Comparison of ENCODE assay signal across 1 cellular context in the genomic region with DNA sequence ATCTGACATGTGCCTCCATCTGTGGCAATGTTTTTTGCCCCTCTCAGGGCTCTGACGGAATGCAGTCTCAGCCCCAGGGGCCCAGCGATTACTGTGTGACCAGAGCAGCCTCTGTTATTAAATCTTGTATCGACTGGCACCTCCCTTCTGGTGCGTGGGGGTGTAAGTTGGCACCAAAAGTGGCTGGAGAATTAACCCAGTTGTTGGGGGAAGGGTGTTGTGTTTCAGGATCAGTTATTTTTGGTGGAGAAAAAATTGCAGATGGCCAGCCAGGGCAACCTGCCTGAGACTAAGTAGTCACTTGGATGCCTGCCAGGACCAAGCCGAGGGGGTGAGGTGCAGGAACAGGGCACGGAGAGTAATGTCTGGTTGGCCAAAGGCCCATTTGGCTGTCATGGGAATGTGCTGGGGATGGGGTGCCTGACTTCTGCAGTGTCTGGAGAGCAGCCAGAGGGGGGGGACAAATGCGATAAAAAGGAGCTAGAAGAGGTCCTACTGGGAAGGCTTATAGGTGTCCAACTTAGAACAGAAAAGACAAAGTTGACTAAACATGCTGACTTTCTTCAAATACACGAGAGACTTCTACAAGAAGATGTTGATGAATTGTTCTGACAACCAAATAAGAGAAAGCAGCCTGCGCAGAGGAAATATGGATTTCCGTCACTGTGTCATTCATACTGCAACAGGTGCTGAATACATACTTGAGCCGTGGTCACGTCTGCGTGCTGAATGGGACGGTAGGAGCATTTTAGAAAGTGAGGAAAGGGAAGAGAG.
A peak's percentile ranks its signal among the peaks of the same experiment; 100 is the strongest.
TF ChIP-seq lines count a peak whose summit lies in the region.

No MANE protein-coding gene starts in this region.

TF ChIP-seq in HEK293, 187 proteins besides CTCF, POLR2A, EP300 and RAD21 (continued from another document and continues in another):
- TF ChIP-seq, protein P1, sequence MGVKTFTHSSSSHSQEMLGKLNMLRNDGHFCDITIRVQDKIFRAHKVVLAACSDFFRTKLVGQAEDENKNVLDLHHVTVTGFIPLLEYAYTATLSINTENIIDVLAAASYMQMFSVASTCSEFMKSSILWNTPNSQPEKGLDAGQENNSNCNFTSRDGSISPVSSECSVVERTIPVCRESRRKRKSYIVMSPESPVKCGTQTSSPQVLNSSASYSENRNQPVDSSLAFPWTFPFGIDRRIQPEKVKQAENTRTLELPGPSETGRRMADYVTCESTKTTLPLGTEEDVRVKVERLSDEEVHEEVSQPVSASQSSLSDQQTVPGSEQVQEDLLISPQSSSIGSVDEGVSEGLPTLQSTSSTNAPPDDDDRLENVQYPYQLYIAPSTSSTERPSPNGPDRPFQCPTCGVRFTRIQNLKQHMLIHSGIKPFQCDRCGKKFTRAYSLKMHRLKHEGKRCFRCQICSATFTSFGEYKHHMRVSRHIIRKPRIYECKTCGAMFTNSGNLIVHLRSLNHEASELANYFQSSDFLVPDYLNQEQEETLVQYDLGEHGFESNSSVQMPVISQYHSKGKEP (tag by site-specific recombination; IDR thresholded peaks at IDR 0.05), result peak; percentile 74
- no peak for TF ChIP-seq ZNF837 (tag by site-specific recombination; IDR thresholded peaks at IDR 0.05)
- no peak for TF ChIP-seq ZNF521 (tag by site-specific recombination; IDR thresholded peaks at IDR 0.05)
- peak; percentile 64; the same call in 1 of the 2 replicates for TF ChIP-seq MZF1 (tag by site-specific recombination; IDR thresholded peaks at IDR 0.05; ENCODE audit: borderline replicate concordance)
- no peak for TF ChIP-seq ZNF785 (tag by site-specific recombination; IDR thresholded peaks at IDR 0.05)
- TF ChIP-seq ZNF324 (tag by site-specific recombination; IDR thresholded peaks at IDR 0.05), result 0 out of 2 replicates have a peak, but pooled peaks have one; percentile 65
- TF ChIP-seq ZFP3 (tag by site-specific recombination; IDR thresholded peaks at IDR 0.05; ENCODE audit: low read depth), result no peak
- TF ChIP-seq, protein P2, sequence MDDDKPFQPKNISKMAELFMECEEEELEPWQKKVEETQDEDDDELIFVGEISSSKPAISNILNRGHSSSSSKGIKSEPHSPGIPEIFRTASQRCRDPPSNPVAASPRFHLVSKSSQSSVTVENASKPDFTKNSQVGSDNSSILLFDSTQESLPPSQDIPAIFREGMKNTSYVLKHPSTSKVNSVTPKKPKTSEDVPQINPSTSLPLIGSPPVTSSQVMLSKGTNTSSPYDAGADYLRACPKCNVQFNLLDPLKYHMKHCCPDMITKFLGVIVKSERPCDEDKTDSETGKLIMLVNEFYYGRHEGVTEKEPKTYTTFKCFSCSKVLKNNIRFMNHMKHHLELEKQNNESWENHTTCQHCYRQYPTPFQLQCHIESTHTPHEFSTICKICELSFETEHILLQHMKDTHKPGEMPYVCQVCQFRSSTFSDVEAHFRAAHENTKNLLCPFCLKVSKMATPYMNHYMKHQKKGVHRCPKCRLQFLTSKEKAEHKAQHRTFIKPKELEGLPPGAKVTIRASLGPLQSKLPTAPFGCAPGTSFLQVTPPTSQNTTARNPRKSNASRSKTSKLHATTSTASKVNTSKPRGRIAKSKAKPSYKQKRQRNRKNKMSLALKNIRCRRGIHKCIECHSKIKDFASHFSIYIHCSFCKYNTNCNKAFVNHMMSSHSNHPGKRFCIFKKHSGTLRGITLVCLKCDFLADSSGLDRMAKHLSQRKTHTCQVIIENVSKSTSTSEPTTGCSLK (tag by site-specific recombination; IDR thresholded peaks at IDR 0.05), result no peak
- TF ChIP-seq ZBTB21 (tag by site-specific recombination; IDR thresholded peaks at IDR 0.05), result no peak
- TF ChIP-seq ZIC2 (tag by site-specific recombination; IDR thresholded peaks at IDR 0.05), result no peak; the same call in none of the 2 replicates
- TF ChIP-seq ZNF473 (tag by site-specific recombination; IDR thresholded peaks at IDR 0.05), result no peak
- no peak for TF ChIP-seq ZNF585B (tag by site-specific recombination; IDR thresholded peaks at IDR 0.05)
- TF ChIP-seq ZNF558 (tag by site-specific recombination; IDR thresholded peaks at IDR 0.05), result peak; percentile 43
- peak; percentile 71; the same call in 1 of the 2 replicates for TF ChIP-seq ZNF660 (tag by site-specific recombination; IDR thresholded peaks at IDR 0.05)
- TF ChIP-seq OSR2 (tag by site-specific recombination; IDR thresholded peaks at IDR 0.05), result peak; percentile 72
- no peak for TF ChIP-seq ZFP37 (tag by site-specific recombination; IDR thresholded peaks at IDR 0.05)
- TF ChIP-seq ZNF223 (tag by site-specific recombination; IDR thresholded peaks at IDR 0.05), result peak; percentile 86
- TF ChIP-seq ZNF791 (tag by site-specific recombination; IDR thresholded peaks at IDR 0.05), result no peak
- TF ChIP-seq, protein P3, sequence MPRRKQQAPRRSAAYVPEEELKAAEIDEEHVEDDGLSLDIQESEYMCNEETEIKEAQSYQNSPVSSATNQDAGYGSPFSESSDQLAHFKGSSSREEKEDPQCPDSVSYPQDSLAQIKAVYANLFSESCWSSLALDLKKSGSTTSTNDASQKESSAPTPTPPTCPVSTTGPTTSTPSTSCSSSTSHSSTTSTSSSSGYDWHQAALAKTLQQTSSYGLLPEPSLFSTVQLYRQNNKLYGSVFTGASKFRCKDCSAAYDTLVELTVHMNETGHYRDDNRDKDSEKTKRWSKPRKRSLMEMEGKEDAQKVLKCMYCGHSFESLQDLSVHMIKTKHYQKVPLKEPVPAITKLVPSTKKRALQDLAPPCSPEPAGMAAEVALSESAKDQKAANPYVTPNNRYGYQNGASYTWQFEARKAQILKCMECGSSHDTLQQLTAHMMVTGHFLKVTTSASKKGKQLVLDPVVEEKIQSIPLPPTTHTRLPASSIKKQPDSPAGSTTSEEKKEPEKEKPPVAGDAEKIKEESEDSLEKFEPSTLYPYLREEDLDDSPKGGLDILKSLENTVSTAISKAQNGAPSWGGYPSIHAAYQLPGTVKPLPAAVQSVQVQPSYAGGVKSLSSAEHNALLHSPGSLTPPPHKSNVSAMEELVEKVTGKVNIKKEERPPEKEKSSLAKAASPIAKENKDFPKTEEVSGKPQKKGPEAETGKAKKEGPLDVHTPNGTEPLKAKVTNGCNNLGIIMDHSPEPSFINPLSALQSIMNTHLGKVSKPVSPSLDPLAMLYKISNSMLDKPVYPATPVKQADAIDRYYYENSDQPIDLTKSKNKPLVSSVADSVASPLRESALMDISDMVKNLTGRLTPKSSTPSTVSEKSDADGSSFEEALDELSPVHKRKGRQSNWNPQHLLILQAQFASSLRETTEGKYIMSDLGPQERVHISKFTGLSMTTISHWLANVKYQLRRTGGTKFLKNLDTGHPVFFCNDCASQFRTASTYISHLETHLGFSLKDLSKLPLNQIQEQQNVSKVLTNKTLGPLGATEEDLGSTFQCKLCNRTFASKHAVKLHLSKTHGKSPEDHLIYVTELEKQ (tag by site-specific recombination; IDR thresholded peaks at IDR 0.05; ENCODE audit: borderline replicate concordance), result no peak
- TF ChIP-seq ZBTB1 (tag by site-specific recombination; IDR thresholded peaks at IDR 0.05), result no peak
- peak; percentile 66 for TF ChIP-seq IKZF3 (tag by site-specific recombination; IDR thresholded peaks at IDR 0.05)
- TF ChIP-seq ZNF335 (tag by site-specific recombination; conservative IDR thresholded peaks at IDR 0.05), result peak; percentile 95
- 0 out of 2 replicates have a peak, but pooled peaks have one; percentile 32 for TF ChIP-seq ZNF596 (tag by site-specific recombination; IDR thresholded peaks at IDR 0.05)
- TF ChIP-seq GLI2 (tag by site-specific recombination; IDR thresholded peaks at IDR 0.05; ENCODE audit: borderline replicate concordance, low read depth), result no peak
- TF ChIP-seq ZNF777 (tag by site-specific recombination; IDR thresholded peaks at IDR 0.05; ENCODE audit: borderline replicate concordance), result no peak
- TF ChIP-seq ZNF670 (tag by site-specific recombination; IDR thresholded peaks at IDR 0.05; ENCODE audit: low read depth), result no peak
- TF ChIP-seq, protein P4, sequence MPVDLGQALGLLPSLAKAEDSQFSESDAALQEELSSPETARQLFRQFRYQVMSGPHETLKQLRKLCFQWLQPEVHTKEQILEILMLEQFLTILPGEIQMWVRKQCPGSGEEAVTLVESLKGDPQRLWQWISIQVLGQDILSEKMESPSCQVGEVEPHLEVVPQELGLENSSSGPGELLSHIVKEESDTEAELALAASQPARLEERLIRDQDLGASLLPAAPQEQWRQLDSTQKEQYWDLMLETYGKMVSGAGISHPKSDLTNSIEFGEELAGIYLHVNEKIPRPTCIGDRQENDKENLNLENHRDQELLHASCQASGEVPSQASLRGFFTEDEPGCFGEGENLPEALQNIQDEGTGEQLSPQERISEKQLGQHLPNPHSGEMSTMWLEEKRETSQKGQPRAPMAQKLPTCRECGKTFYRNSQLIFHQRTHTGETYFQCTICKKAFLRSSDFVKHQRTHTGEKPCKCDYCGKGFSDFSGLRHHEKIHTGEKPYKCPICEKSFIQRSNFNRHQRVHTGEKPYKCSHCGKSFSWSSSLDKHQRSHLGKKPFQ (tag by site-specific recombination; IDR thresholded peaks at IDR 0.05), result no peak
- TF ChIP-seq SP7 (tag by site-specific recombination; IDR thresholded peaks at IDR 0.05), result peak; percentile 85
- 0 out of 2 replicates have a peak, but pooled peaks have one; percentile 24 for TF ChIP-seq ZNF366 (tag by site-specific recombination; conservative IDR thresholded peaks at IDR 0.05)
- TF ChIP-seq, protein P5, sequence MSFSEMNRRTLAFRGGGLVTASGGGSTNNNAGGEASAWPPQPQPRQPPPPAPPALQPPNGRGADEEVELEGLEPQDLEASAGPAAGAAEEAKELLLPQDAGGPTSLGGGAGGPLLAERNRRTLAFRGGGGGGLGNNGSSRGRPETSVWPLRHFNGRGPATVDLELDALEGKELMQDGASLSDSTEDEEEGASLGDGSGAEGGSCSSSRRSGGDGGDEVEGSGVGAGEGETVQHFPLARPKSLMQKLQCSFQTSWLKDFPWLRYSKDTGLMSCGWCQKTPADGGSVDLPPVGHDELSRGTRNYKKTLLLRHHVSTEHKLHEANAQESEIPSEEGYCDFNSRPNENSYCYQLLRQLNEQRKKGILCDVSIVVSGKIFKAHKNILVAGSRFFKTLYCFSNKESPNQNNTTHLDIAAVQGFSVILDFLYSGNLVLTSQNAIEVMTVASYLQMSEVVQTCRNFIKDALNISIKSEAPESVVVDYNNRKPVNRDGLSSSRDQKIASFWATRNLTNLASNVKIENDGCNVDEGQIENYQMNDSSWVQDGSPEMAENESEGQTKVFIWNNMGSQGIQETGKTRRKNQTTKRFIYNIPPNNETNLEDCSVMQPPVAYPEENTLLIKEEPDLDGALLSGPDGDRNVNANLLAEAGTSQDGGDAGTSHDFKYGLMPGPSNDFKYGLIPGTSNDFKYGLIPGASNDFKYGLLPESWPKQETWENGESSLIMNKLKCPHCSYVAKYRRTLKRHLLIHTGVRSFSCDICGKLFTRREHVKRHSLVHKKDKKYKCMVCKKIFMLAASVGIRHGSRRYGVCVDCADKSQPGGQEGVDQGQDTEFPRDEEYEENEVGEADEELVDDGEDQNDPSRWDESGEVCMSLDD (tag by site-specific recombination; IDR thresholded peaks at IDR 0.05), result no peak
- TF ChIP-seq, protein P6, sequence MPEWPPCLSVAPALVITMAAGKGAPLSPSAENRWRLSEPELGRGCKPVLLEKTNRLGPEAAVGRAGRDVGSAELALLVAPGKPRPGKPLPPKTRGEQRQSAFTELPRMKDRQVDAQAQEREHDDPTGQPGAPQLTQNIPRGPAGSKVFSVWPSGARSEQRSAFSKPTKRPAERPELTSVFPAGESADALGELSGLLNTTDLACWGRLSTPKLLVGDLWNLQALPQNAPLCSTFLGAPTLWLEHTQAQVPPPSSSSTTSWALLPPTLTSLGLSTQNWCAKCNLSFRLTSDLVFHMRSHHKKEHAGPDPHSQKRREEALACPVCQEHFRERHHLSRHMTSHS (tag by site-specific recombination; IDR thresholded peaks at IDR 0.05), result no peak
- no peak for TF ChIP-seq ZNF571 (tag by site-specific recombination; IDR thresholded peaks at IDR 0.05)
- TF ChIP-seq ZNF221 (tag by site-specific recombination; IDR thresholded peaks at IDR 0.05; ENCODE audit: borderline replicate concordance), result no peak
- no peak for TF ChIP-seq EGR2 (tag by site-specific recombination; IDR thresholded peaks at IDR 0.05; ENCODE audit: low read depth)
- TF ChIP-seq SCRT2 (tag by site-specific recombination; IDR thresholded peaks at IDR 0.05), result peak; percentile 98
- TF ChIP-seq ZNF175 (tag by site-specific recombination; IDR thresholded peaks at IDR 0.05), result no peak
- no peak for TF ChIP-seq TCF7L2 (IDR thresholded peaks at IDR 0.05; ENCODE audit: borderline replicate concordance, low read depth, low read length)
- no peak for TF ChIP-seq KLF7 (tag by site-specific recombination; IDR thresholded peaks at IDR 0.05; ENCODE audit: borderline replicate concordance)
- no peak for TF ChIP-seq ZNF211 (tag by site-specific recombination; IDR thresholded peaks at IDR 0.05; ENCODE audit: low read depth)
- TF ChIP-seq ZNF621 (tag by site-specific recombination; IDR thresholded peaks at IDR 0.05), result no peak
- no peak for TF ChIP-seq ZNF664 (tag by site-specific recombination; IDR thresholded peaks at IDR 0.05)
- peak; percentile 29; the same call in 1 of the 2 replicates for TF ChIP-seq ZEB2 (tag by site-specific recombination; IDR thresholded peaks at IDR 0.05)
- TF ChIP-seq ZNF184 (tag by site-specific recombination; IDR thresholded peaks at IDR 0.05), result no peak
- no peak for TF ChIP-seq KLF8 (tag by site-specific recombination; IDR thresholded peaks at IDR 0.05)
- TF ChIP-seq, protein P7, sequence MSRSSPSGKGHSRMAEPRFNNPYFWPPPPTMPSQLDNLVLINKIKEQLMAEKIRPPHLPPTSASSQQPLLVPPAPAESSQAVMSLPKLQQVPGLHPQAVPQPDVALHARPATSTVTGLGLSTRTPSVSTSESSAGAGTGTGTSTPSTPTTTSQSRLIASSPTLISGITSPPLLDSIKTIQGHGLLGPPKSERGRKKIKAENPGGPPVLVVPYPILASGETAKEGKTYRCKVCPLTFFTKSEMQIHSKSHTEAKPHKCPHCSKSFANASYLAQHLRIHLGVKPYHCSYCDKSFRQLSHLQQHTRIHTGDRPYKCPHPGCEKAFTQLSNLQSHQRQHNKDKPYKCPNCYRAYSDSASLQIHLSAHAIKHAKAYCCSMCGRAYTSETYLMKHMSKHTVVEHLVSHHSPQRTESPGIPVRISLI (tag by site-specific recombination; IDR thresholded peaks at IDR 0.05), result peak; percentile 64; the same call in 1 of the 2 replicates
- no peak for TF ChIP-seq ZNF214 (tag by site-specific recombination; IDR thresholded peaks at IDR 0.05; ENCODE audit: borderline replicate concordance)
- TF ChIP-seq ZNF391 (tag by site-specific recombination; IDR thresholded peaks at IDR 0.05; ENCODE audit: borderline replicate concordance, low read depth), result no peak
- TF ChIP-seq HOXD13 (CRISPR knock-in tag; IDR thresholded peaks at IDR 0.05; ENCODE audit: borderline replicate concordance), result no peak
- TF ChIP-seq OVOL3 (tag by site-specific recombination; IDR thresholded peaks at IDR 0.05), result no peak
